In genomic region chrX:68640661-68641060, GRCh38 we compare ENCODE assay signal across 35 cellular contexts.
"Had no signal": no experiment of that assay in that cellular context is flagged by ENCODE, and none has a peak within 500 bp of the region (broad histone marks: within the 10 kb centered on the region; RNA-seq: fewer than 3 reads in every experiment).

No MANE protein-coding gene starts in this region.

- H3K4me3 ChIP-seq: MG63 had no signal

- H3K36me3 ChIP-seq: MG63 had no signal

- H3K9me3 ChIP-seq: MG63 had no signal

- DNase-seq: Karpas-422, Kasumi-1, MG63, MM.1S, MV-4-11, NCI-H1048, NCI-H1092, NCI-H1092 treated with DMSO at 0.1 percent for 48 hours, NCI-H1105, NCI-H1105 treated with DMSO at 0.1 percent for 48 hours, NCI-H1417, NCI-H1417 treated with DMSO at 0.1 percent for 48 hours, NCI-H1436, NCI-H1436 treated with DMSO at 0.1 percent for 48 hours, NCI-H146, NCI-H1694, NCI-H1694 treated with DMSO at 0.1 percent for 48 hours, NCI-H187, NCI-H187 treated with DMSO at 0.1 percent for 48 hours, NCI-H1930, NCI-H2029, NCI-H2029 treated with DMSO at 0.1 percent for 48 hours, NCI-H2081, NCI-H2081 treated with DMSO at 0.1 percent for 48 hours, NCI-H2107, NCI-H2171, NCI-H2171 treated with DMSO at 0.1 percent for 48 hours, NCI-H2227 treated with DMSO at 0.1 percent for 48 hours, NCI-H226, NCI-H345, NCI-H446, NCI-H446 treated with DMSO at 0.1 percent for 48 hours, NCI-H510A, NCI-H510A treated with DMSO at 0.1 percent for 48 hours, NCI-H524 had no signal

- H3K27me3 ChIP-seq: MG63 had no signal
